In the genomic region with DNA sequence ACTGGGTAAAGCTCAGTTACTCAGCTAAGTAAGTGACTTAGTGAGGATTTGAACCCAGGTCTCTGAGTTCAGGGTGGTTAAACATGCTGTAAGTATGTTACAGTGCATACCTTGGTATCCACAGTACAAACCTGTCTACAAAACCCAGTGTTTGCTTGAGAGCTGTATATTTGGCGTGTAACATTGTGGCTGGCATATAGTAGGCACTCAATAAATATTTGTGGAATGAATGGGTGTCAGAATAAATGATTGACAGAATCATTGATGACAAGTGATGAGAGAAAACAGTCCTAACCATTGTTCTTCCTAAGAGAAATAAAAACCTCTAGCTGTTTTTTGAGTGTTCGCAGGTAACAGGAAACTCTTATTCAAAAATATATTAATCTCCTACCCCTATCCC, we compare ENCODE assay signal across 9 cellular contexts.
A peak's percentile ranks its signal among the peaks of the same experiment; 100 is the strongest.
DNase-seq lines count a peak whose midpoint lies in the region; ATAC-seq, FAIRE-seq and TF ChIP-seq lines count a peak whose summit lies in the region.
"Had no signal": no experiment of that assay in that cellular context is flagged by ENCODE, and none has a peak within 500 bp of the region (broad histone marks: within the 10 kb centered on the region; RNA-seq: fewer than 3 reads in every experiment).

No MANE protein-coding gene starts in this region.

- H3K27me3 ChIP-seq in BE2C (no peaks in the 10 kb centered on the region), GM12878 (replicated peaks in 1 of 2; ENCODE audit: control insufficient read depth in 2 of 2, insufficient read depth in 2 of 2, low read length in 1 of 2) (no peaks in the 10 kb centered on the region)

- peak overlapping the region; percentile 86 for H3K9ac ChIP-seq in GM12878 (ENCODE audit: control insufficient read depth, insufficient read depth, low read length)

- no peaks in the 10 kb centered on the region for H4K20me1 ChIP-seq in GM12878 (ENCODE audit: control insufficient read depth, insufficient read depth)

- H3K36me3 ChIP-seq in BE2C (no peaks in the 10 kb centered on the region), GM12878 (ENCODE audit: control insufficient read depth in 2 of 2, insufficient read depth in 2 of 2, low read length in 1 of 2) (no peaks in the 10 kb centered on the region)

- in situ Hi-C loops in GM12878 (cut with MboI), result no loop called here

- intact Hi-C loops in GM12878 (cut with micrococcal nuclease; ENCODE audit: unreplicated experiment), result loop anchor here (5.0 to 10.0 kb wide), 2 partner anchors 165 to 323 kb away; no protein-coding TSS in a partner anchor
- intact Hi-C loops in lower leg skin (cut with DNase I; ENCODE audit: low total_unique reads), result no loop called here

- H3K4me3 ChIP-seq in BE2C (ENCODE audit: low read depth, low read length), result peak overlapping the region; percentile 59
- peak overlapping the region; percentile 63; the same call in 1 of the 2 replicates for H3K4me3 ChIP-seq in GM12878
- H3K4me3 ChIP-seq in lower leg skin (ENCODE audit: low read depth, poor library complexity, severe bottlenecking), result no peak overlapping the region

- no peak for TF ChIP-seq POLR2A in GM12878 (IDR thresholded peaks at IDR 0.05; ENCODE audit: low read depth, low read length)
- no peak for TF ChIP-seq POLR2A in lower leg skin (IDR thresholded peaks at IDR 0.05)

- peak overlapping the region; percentile 74 for H3K4me3 Mint-ChIP-seq in natural killer cell treated with Interleukin-12 subunit alpha and Interleukin-12 subunit beta and Interleukin-15 and Interleukin-18, amount 100 ng/mL, for 72 hours

- H3K4me2 ChIP-seq in GM12878 (ENCODE audit: control insufficient read depth, insufficient read depth), result peak overlapping the region; percentile 11

- DNase-seq in BE2C (no peak), HTR-8/SVneo (ENCODE audit: insufficient read length, low spot score) (no peak), GM12878 (ENCODE audit: low read depth, low spot score) (no peak), D341Med (ENCODE audit: low spot score) (no peak), HT-29 (ENCODE audit: low spot score) (no peak), lower leg skin (ENCODE audit: low spot score in 2 of 2) (no peak)
- no peak for DNase-seq in natural killer cell treated with Interleukin-12 subunit alpha and Interleukin-12 subunit beta and Interleukin-15 and Interleukin-18, amount 100 ng/mL, for 72 hours (ENCODE audit: low spot score)
- DNase-seq: NCI-H1105 treated with DMSO at 0.1 percent for 48 hours had no signal

- H3K36me3 Mint-ChIP-seq in natural killer cell treated with Interleukin-12 subunit alpha and Interleukin-12 subunit beta and Interleukin-15 and Interleukin-18, amount 100 ng/mL, for 72 hours, result no peaks in the 10 kb centered on the region

- POLR2A ChIA-PET in GM12878 (lab: Charles Lee), result no interaction called here

- peak overlapping the region; percentile 96; the same call in 1 of the 2 replicates for H3K27ac ChIP-seq in GM12878 (ENCODE audit: control insufficient read depth, insufficient read depth)

- H2AFZ ChIP-seq in GM12878 (ENCODE audit: control insufficient read depth, low read depth, low read length), result no peak overlapping the region

- SMC1A ChIA-PET in GM12878 (lab: Charles Lee; ENCODE audit: uncharacterized antibody, unreplicated experiment), result interaction anchor here (0.9 kb wide), 1 partner anchor 14 kb away, joined by 3 read pairs; no protein-coding TSS in a partner anchor

- CTCF ChIA-PET in GM12878 (lab: Yijun Ruan, JAX), result no interaction called here

- no peaks in the 10 kb centered on the region for H3K9me3 ChIP-seq in BE2C
- H3K9me3 ChIP-seq in GM12878 (replicated peaks; ENCODE audit: control insufficient read depth, insufficient read depth, low read length), result no peaks in the 10 kb centered on the region; the same call in 2 of the 3 replicates

- H3K4me1 ChIP-seq in BE2C (peaks cover 7% of the 10 kb centered on the region; the same call in 1 of the 2 replicates), GM12878 (ENCODE audit: control insufficient read depth, insufficient read depth, low read length) (0 out of 2 replicates have a peak, but pooled peaks cover 6% of the 10 kb centered on the region)

- peaks cover 10% of the 10 kb centered on the region for H3K79me2 ChIP-seq in GM12878 (ENCODE audit: control insufficient read depth, insufficient read depth, low read length)

- peak overlapping the region in 1 of 2 donors; percentile 73 for H3K27ac Mint-ChIP-seq in natural killer cell treated with Interleukin-12 subunit alpha and Interleukin-12 subunit beta and Interleukin-15 and Interleukin-18, amount 100 ng/mL, for 72 hours

- BruUV-seq in GM12878 (replicated peaks; lab: Mats Ljungman, UMichigan), result TSS peak; percentile 58

- H3K27me3 Mint-ChIP-seq in natural killer cell treated with Interleukin-12 subunit alpha and Interleukin-12 subunit beta and Interleukin-15 and Interleukin-18, amount 100 ng/mL, for 72 hours, result peaks cover 0 to 18% of the 10 kb centered on the region in 2 donors

- RAD21 ChIA-PET in GM12878 (lab: Charles Lee; ENCODE audit: unreplicated experiment), result no interaction called here

- peaks cover 21% of the 10 kb centered on the region in 2 donors for H3K4me1 Mint-ChIP-seq in natural killer cell treated with Interleukin-12 subunit alpha and Interleukin-12 subunit beta and Interleukin-15 and Interleukin-18, amount 100 ng/mL, for 72 hours (ENCODE audit: low read depth in 2 of 2)

- FAIRE-seq in HTR-8/SVneo (lab: Jason Lieb, UNC) (peak; percentile 31), GM12878 (lab: Jason Lieb, UNC) (no peak)

- 19% methylated on average over 2 of the region's 2 CpGs for WGBS in GM12878 (ENCODE audit: insufficient coverage, insufficient replicate concordance, low lambda C conversion rate, missing lambda C conversion rate)
- WGBS in lower leg skin, 2 donors, result 75 to 86% methylated on average over 2 of the region's 2 CpGs

- H3K9me3 Mint-ChIP-seq in natural killer cell treated with Interleukin-12 subunit alpha and Interleukin-12 subunit beta and Interleukin-15 and Interleukin-18, amount 100 ng/mL, for 72 hours, result no peaks in the 10 kb centered on the region

- ATAC-seq in GM12878 (no peak), SK-N-SH treated with all-trans-retinoic acid at 6 μM for 48 hours (no peak)
- ATAC-seq in natural killer cell treated with Interleukin-12 subunit alpha and Interleukin-12 subunit beta and Interleukin-15 and Interleukin-18, amount 100 ng/mL, for 72 hours, result no peak

- no peak for TF ChIP-seq RAD21 in GM12878 (IDR thresholded peaks at IDR 0.05; ENCODE audit: insufficient read depth, low read depth, low read length)

- no peak for TF ChIP-seq CTCF in BE2C (IDR thresholded peaks at IDR 0.05; ENCODE audit: low read depth, low read length)
- no peak for TF ChIP-seq CTCF in GM12878 (IDR thresholded peaks at IDR 0.05 in 2 of 3, conservative IDR thresholded peaks at IDR 0.05 in 1 of 3; ENCODE audit: control insufficient read depth in 2 of 3, extremely low read depth in 1 of 3, insufficient read depth in 1 of 3, low read depth in 3 of 3, low read length in 3 of 3)
- no peak for TF ChIP-seq CTCF in lower leg skin (IDR thresholded peaks at IDR 0.05)

- TF ChIP-seq EP300 in GM12878 (IDR thresholded peaks at IDR 0.05; ENCODE audit: borderline replicate concordance in 1 of 2, control insufficient read depth in 1 of 2, low read depth in 2 of 2, low read length in 2 of 2), result no peak

TF ChIP-seq in GM12878, 131 proteins besides CTCF, POLR2A, EP300 and RAD21 (continues in another document):
- TF ChIP-seq MXI1 (IDR thresholded peaks at IDR 0.05; ENCODE audit: low read depth, low read length), result no peak
- TF ChIP-seq, protein P1, sequence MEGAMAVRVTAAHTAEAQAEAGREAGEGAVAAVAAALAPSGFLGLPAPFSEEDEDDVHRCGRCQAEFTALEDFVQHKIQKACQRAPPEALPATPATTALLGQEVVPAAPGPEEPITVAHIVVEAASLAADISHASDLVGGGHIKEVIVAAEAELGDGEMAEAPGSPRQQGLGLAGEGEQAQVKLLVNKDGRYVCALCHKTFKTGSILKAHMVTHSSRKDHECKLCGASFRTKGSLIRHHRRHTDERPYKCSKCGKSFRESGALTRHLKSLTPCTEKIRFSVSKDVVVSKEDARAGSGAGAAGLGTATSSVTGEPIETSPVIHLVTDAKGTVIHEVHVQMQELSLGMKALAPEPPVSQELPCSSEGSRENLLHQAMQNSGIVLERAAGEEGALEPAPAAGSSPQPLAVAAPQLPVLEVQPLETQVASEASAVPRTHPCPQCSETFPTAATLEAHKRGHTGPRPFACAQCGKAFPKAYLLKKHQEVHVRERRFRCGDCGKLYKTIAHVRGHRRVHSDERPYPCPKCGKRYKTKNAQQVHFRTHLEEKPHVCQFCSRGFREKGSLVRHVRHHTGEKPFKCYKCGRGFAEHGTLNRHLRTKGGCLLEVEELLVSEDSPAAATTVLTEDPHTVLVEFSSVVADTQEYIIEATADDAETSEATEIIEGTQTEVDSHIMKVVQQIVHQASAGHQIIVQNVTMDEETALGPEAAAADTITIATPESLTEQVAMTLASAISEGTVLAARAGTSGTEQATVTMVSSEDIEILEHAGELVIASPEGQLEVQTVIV (IDR thresholded peaks at IDR 0.05; ENCODE audit: borderline replicate concordance, partially characterized antibody), result no peak

TF ChIP-seq in SK-N-SH treated with all-trans-retinoic acid at 6 μM for 48 hours, 23 proteins besides CTCF, POLR2A, EP300 and RAD21 (continues in another document):
- no peak for TF ChIP-seq ZNF565 (CRISPR knock-in tag; conservative IDR thresholded peaks at IDR 0.05; ENCODE audit: low read depth)
- TF ChIP-seq, protein P2, sequence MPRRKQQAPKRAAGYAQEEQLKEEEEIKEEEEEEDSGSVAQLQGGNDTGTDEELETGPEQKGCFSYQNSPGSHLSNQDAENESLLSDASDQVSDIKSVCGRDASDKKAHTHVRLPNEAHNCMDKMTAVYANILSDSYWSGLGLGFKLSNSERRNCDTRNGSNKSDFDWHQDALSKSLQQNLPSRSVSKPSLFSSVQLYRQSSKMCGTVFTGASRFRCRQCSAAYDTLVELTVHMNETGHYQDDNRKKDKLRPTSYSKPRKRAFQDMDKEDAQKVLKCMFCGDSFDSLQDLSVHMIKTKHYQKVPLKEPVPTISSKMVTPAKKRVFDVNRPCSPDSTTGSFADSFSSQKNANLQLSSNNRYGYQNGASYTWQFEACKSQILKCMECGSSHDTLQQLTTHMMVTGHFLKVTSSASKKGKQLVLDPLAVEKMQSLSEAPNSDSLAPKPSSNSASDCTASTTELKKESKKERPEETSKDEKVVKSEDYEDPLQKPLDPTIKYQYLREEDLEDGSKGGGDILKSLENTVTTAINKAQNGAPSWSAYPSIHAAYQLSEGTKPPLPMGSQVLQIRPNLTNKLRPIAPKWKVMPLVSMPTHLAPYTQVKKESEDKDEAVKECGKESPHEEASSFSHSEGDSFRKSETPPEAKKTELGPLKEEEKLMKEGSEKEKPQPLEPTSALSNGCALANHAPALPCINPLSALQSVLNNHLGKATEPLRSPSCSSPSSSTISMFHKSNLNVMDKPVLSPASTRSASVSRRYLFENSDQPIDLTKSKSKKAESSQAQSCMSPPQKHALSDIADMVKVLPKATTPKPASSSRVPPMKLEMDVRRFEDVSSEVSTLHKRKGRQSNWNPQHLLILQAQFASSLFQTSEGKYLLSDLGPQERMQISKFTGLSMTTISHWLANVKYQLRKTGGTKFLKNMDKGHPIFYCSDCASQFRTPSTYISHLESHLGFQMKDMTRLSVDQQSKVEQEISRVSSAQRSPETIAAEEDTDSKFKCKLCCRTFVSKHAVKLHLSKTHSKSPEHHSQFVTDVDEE (CRISPR knock-in tag; IDR thresholded peaks at IDR 0.05), result no peak
- TF ChIP-seq RARB (CRISPR knock-in tag; IDR thresholded peaks at IDR 0.05), result no peak
- TF ChIP-seq GLIS3 (CRISPR knock-in tag; IDR thresholded peaks at IDR 0.05), result no peak
